Comparison of ENCODE assay signal across 9 cellular contexts in the genomic region with DNA sequence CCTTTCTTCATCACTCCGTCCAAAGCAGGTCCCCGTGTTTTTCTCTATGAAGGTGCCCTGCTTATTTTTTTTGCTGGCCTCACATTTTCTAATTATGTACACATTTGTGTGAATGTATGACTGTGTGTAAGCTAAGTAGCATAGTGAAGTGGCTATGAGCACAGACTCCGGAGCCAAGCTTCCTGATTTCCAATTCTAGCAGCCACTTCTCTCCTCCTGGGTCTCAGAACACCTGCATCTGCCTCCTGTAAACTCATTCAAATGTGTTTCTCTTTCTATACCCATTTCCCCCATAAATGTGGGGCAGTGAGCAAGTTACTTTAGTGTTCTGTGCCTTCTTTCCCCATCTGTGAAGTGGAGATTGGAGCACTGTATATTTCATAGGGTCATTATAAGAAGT. TPM values are rescaled to one million over a fixed set of nuclear protein-coding genes. Genes with fewer than 3 reads are reported as not detected.
DNase-seq lines count a peak whose midpoint lies in the region; ATAC-seq and FAIRE-seq lines count a peak whose summit lies in the region.
"Had no signal": no experiment of that assay in that cellular context is flagged by ENCODE, and none has a peak within 500 bp of the region (broad histone marks: within the 10 kb centered on the region; RNA-seq: fewer than 3 reads in every experiment).

No MANE protein-coding gene starts in this region.

- peaks cover 36% of the 10 kb centered on the region for H3K9me3 Mint-ChIP-seq in activated naive CD8-positive, alpha-beta T cell treated with anti-CD3 and anti-CD28 coated beads for 36 hours
- peaks cover 7% of the 10 kb centered on the region for H3K9me3 Mint-ChIP-seq in stimulated activated effector memory CD8-positive, alpha-beta T cell treated with anti-CD3 and anti-CD28 coated beads, Interleukin-12 subunit alpha, Interleukin-12 subunit beta, amount 100 ng/mL, for 72 hours

- H3K4me3 Mint-ChIP-seq in activated naive CD8-positive, alpha-beta T cell treated with anti-CD3 and anti-CD28 coated beads for 36 hours: peak overlapping the region; percentile 94
- peak overlapping the region; percentile 76 for H3K4me3 Mint-ChIP-seq in stimulated activated effector memory CD8-positive, alpha-beta T cell treated with anti-CD3 and anti-CD28 coated beads, Interleukin-12 subunit alpha, Interleukin-12 subunit beta, amount 100 ng/mL, for 72 hours

- FAIRE-seq in GM18507 (lab: Jason Lieb, UNC): peak; percentile 85

- peak overlapping the region; percentile 97 for H3K27ac Mint-ChIP-seq in activated naive CD8-positive, alpha-beta T cell treated with anti-CD3 and anti-CD28 coated beads for 36 hours
- H3K27ac Mint-ChIP-seq in stimulated activated effector memory CD8-positive, alpha-beta T cell treated with anti-CD3 and anti-CD28 coated beads, Interleukin-12 subunit alpha, Interleukin-12 subunit beta, amount 100 ng/mL, for 72 hours: peak overlapping the region; percentile 81

- peaks cover 65% of the 10 kb centered on the region for H3K4me1 Mint-ChIP-seq in activated naive CD8-positive, alpha-beta T cell treated with anti-CD3 and anti-CD28 coated beads for 36 hours
- peaks cover 81% of the 10 kb centered on the region for H3K4me1 Mint-ChIP-seq in stimulated activated effector memory CD8-positive, alpha-beta T cell treated with anti-CD3 and anti-CD28 coated beads, Interleukin-12 subunit alpha, Interleukin-12 subunit beta, amount 100 ng/mL, for 72 hours

- H3K27me3 Mint-ChIP-seq in activated naive CD8-positive, alpha-beta T cell treated with anti-CD3 and anti-CD28 coated beads for 36 hours: no peaks in the 10 kb centered on the region

- peak; percentile 44 for ATAC-seq in HG03066 (IDR thresholded peaks at IDR 0.05; ENCODE audit: low read depth, unreplicated experiment)
- peak; percentile 35 for ATAC-seq in stimulated activated effector memory CD8-positive, alpha-beta T cell treated with anti-CD3 and anti-CD28 coated beads, Interleukin-12 subunit alpha, Interleukin-12 subunit beta, amount 100 ng/mL, for 72 hours

- DNase-seq in GM18507 (ENCODE audit: extremely low spot score, insufficient read length, low read depth): no peak
- DNase-seq in activated naive CD8-positive, alpha-beta T cell treated with anti-CD3 and anti-CD28 coated beads for 36 hours: no peak
- DNase-seq in stimulated activated effector memory CD8-positive, alpha-beta T cell treated with anti-CD3 and anti-CD28 coated beads, Interleukin-12 subunit alpha, Interleukin-12 subunit beta, amount 100 ng/mL, for 72 hours (ENCODE audit: low spot score in 2 of 2): no peak
- no peak for DNase-seq in nucleus accumbens (lab: John Stamatoyannopoulos, UW)
- DNase-seq in NCI-H69 (lab: John Stamatoyannopoulos, UW): no peak
- DNase-seq in NCI-H1930 (lab: John Stamatoyannopoulos, UW): no peak
- DNase-seq: anterior cingulate cortex; stimulated activated CD4-positive, alpha-beta T cell treated with anti-CD3 and anti-CD28 coated beads, Interleukin-1b, Interleukin-23, amount 100 ng/mL, for 48 hours had no signal

- peaks cover 62% of the 10 kb centered on the region for H3K36me3 Mint-ChIP-seq in activated naive CD8-positive, alpha-beta T cell treated with anti-CD3 and anti-CD28 coated beads for 36 hours
- peaks cover 12% of the 10 kb centered on the region for H3K36me3 Mint-ChIP-seq in stimulated activated effector memory CD8-positive, alpha-beta T cell treated with anti-CD3 and anti-CD28 coated beads, Interleukin-12 subunit alpha, Interleukin-12 subunit beta, amount 100 ng/mL, for 72 hours

RNA-seq across cellular contexts. Expression of a gene that starts 2.1 kb away (rescaled TPM):
- 10 to 100 TPM; 46.8 to 48.1 TPM for total RNA-seq in activated naive CD8-positive, alpha-beta T cell treated with anti-CD3 and anti-CD28 coated beads for 36 hours

RNA-seq across cellular contexts. Expression of a gene that starts 58.3 kb away (rescaled TPM):
- 10 to 100 TPM; 13.5 to 13.7 TPM for total RNA-seq in activated naive CD8-positive, alpha-beta T cell treated with anti-CD3 and anti-CD28 coated beads for 36 hours
